Comparison of ENCODE assay signal across 17 cellular contexts in genomic region chr20:50124496-50124895, GRCh38. TPM values are rescaled to one million over a fixed set of nuclear protein-coding genes. Genes with fewer than 3 reads are reported as not detected.
DNase-seq lines count a peak whose midpoint lies in the region; ATAC-seq, FAIRE-seq and TF ChIP-seq lines count a peak whose summit lies in the region.
"Had no signal": no experiment of that assay in that cellular context is flagged by ENCODE, and none has a peak within 500 bp of the region (broad histone marks: within the 10 kb centered on the region; RNA-seq: fewer than 3 reads in every experiment).

No MANE protein-coding gene starts in this region.

- CTCF ChIA-PET in HepG2 (lab: Yijun Ruan, JAX; ENCODE audit: low intra/inter-chr PET ratio, low total read pairs), result no interaction called here

- no peak overlapping the region for H3K27ac ChIP-seq in HepG2 (ENCODE audit: extremely low read length, insufficient read depth, low read length)
- H3K27ac ChIP-seq: C4-2B, GM23248 had no signal

- peaks cover 30% of the 10 kb centered on the region for H3K4me1 ChIP-seq in HepG2 (ENCODE audit: insufficient read depth, low read length)

- peak; percentile 37 for DNase-seq in H7
- no peak for DNase-seq in T-helper 17 cell
- DNase-seq in HepG2 (ENCODE audit: low spot score), result no peak
- DNase-seq in stimulated activated effector memory CD8-positive, alpha-beta T cell treated with anti-CD3 and anti-CD28 coated beads, Interleukin-12 subunit alpha, Interleukin-12 subunit beta, amount 100 ng/mL, for 72 hours (ENCODE audit: low spot score in 2 of 2), result no peak
- no peak for DNase-seq in superior temporal gyrus (ENCODE audit: extremely low spot score)
- DNase-seq in DMS 273 treated with DMSO at 0.1 percent for 48 hours (lab: John Stamatoyannopoulos, UW), result no peak
- no peak for DNase-seq in NK-92 treated with Interleukin-12 subunit alpha and Interleukin-12 subunit beta, amount 100 ng/mL, for 24 hours (lab: John Stamatoyannopoulos, UW)
- DNase-seq: ACHN, AML-193, GM23248, HCEC 1CT, NCI-H1105, NCI-H1694 treated with DMSO at 0.1 percent for 48 hours, NCI-H748 treated with DMSO at 0.1 percent for 48 hours had no signal

- H3K9ac ChIP-seq in HepG2 (ENCODE audit: insufficient read depth, low read depth, low read length), result no peak overlapping the region
- H3K9ac ChIP-seq: GM23248 had no signal

- no peak overlapping the region for H3K4me3 ChIP-seq in H7 (ENCODE audit: insufficient read depth, low read depth, low read length)
- H3K4me3 ChIP-seq in HepG2 (replicated peaks in 1 of 3; ENCODE audit: insufficient read depth in 1 of 3, low read depth in 2 of 3, low read length in 3 of 3), result no peak overlapping the region
- H3K4me3 ChIP-seq: GM23248 had no signal

- no peaks in the 10 kb centered on the region for H3K9me3 ChIP-seq in T-helper 17 cell (ENCODE audit: control insufficient read depth, low read length, poor library complexity, severe bottlenecking)
- H3K9me3 ChIP-seq in HepG2 (ENCODE audit: low read length), result no peaks in the 10 kb centered on the region

- 96% methylated on average over 9 of the region's 9 CpGs for WGBS in HepG2 (ENCODE audit: low lambda C conversion rate)

- no peak for TF ChIP-seq CTCF in HepG2 (CRISPR knock-in tag; IDR thresholded peaks at IDR 0.05)

- H3K4me1 Mint-ChIP-seq in T-helper 17 cell, result peaks cover 5% of the 10 kb centered on the region
- H3K4me1 Mint-ChIP-seq in stimulated activated effector memory CD8-positive, alpha-beta T cell treated with anti-CD3 and anti-CD28 coated beads, Interleukin-12 subunit alpha, Interleukin-12 subunit beta, amount 100 ng/mL, for 72 hours, result peaks cover 13% of the 10 kb centered on the region

- FAIRE-seq in HepG2 (lab: Jason Lieb, UNC), result no peak
- FAIRE-seq: G401.6, GM19239 had no signal

- H3K36me3 Mint-ChIP-seq in T-helper 17 cell (ENCODE audit: low read depth), result peaks cover 15% of the 10 kb centered on the region
- peaks cover 67% of the 10 kb centered on the region for H3K36me3 Mint-ChIP-seq in stimulated activated effector memory CD8-positive, alpha-beta T cell treated with anti-CD3 and anti-CD28 coated beads, Interleukin-12 subunit alpha, Interleukin-12 subunit beta, amount 100 ng/mL, for 72 hours

- H4K20me1 ChIP-seq in HepG2 (ENCODE audit: insufficient read depth, low read length), result no peaks in the 10 kb centered on the region

- H3K36me3 ChIP-seq in H7 (replicated peaks; ENCODE audit: control insufficient read depth, insufficient read depth, low read length) (peaks cover 23% of the 10 kb centered on the region), HepG2 (replicated peaks in 1 of 2; ENCODE audit: control insufficient read depth in 1 of 2, insufficient read depth in 2 of 2, low read length in 2 of 2) (peaks cover 34 to 55% of the 10 kb centered on the region in 2 experiments)

- no peak for TF ChIP-seq POLR2A in HepG2 (IDR thresholded peaks at IDR 0.05; ENCODE audit: insufficient read depth in 1 of 2, low read depth in 2 of 2, low read length in 2 of 2)

- no peak overlapping the region for H3K4me3 Mint-ChIP-seq in T-helper 17 cell
- no peak overlapping the region for H3K4me3 Mint-ChIP-seq in stimulated activated effector memory CD8-positive, alpha-beta T cell treated with anti-CD3 and anti-CD28 coated beads, Interleukin-12 subunit alpha, Interleukin-12 subunit beta, amount 100 ng/mL, for 72 hours

- H3K27me3 ChIP-seq in H7 (ENCODE audit: control insufficient read depth, insufficient read depth, low read length) (no peaks in the 10 kb centered on the region), HepG2 (ENCODE audit: control insufficient read depth in 1 of 2, insufficient read depth in 2 of 2, low read length in 2 of 2) (no peaks in the 10 kb centered on the region)

- TF ChIP-seq EP300 in HepG2 (IDR thresholded peaks at IDR 0.05; ENCODE audit: low read depth in 2 of 2, low read length in 2 of 2), result no peak
- no peak for TF ChIP-seq EP300 in HepG2 (CRISPR knock-in tag; IDR thresholded peaks at IDR 0.05; ENCODE audit: borderline replicate concordance)

- intact Hi-C loops in HepG2 (cut with micrococcal nuclease; ENCODE audit: unreplicated experiment), result loop anchor here (5.0 to 10.0 kb wide), 2 partner anchors 180 to 458 kb away; no protein-coding TSS in a partner anchor

- no peaks in the 10 kb centered on the region for H3K9me3 Mint-ChIP-seq in stimulated activated effector memory CD8-positive, alpha-beta T cell treated with anti-CD3 and anti-CD28 coated beads, Interleukin-12 subunit alpha, Interleukin-12 subunit beta, amount 100 ng/mL, for 72 hours

- POLR2A ChIA-PET in HepG2 (lab: Yijun Ruan, JAX), result interaction anchor here (0.6 to 1.6 kb wide), 2 partner anchors 9 to 10 kb away, joined by 4 to 5 read pairs; no protein-coding TSS in a partner anchor

- no peak overlapping the region for H2AFZ ChIP-seq in HepG2 (ENCODE audit: low read length)
- H2AFZ ChIP-seq: GM23248 had no signal

- in situ Hi-C loops in HepG2 (cut with HindIII; ENCODE audit: extremely low pct_ligation_motif_present, low pct_unique_long_range_greater_than_20kb), result loop anchor here (5.0 kb wide), 1 partner anchor 43 kb away; no protein-coding TSS in a partner anchor

- no peaks in the 10 kb centered on the region for H3K27me3 Mint-ChIP-seq in T-helper 17 cell

- no peak overlapping the region for H3K4me2 ChIP-seq in HepG2 (ENCODE audit: low read depth, low read length)

- H3K79me2 ChIP-seq in HepG2 (ENCODE audit: insufficient read depth, low read length), result no peaks in the 10 kb centered on the region

- BruUV-seq in HepG2 (replicated peaks; lab: Mats Ljungman, UMichigan), result no TSS peak

- ATAC-seq in T-helper 17 cell, result no peak
- no peak for ATAC-seq in HepG2
- no peak for ATAC-seq in stimulated activated effector memory CD8-positive, alpha-beta T cell treated with anti-CD3 and anti-CD28 coated beads, Interleukin-12 subunit alpha, Interleukin-12 subunit beta, amount 100 ng/mL, for 72 hours

- peak overlapping the region; percentile 41 for H3K27ac Mint-ChIP-seq in T-helper 17 cell
- peak overlapping the region; percentile 85 for H3K27ac Mint-ChIP-seq in stimulated activated effector memory CD8-positive, alpha-beta T cell treated with anti-CD3 and anti-CD28 coated beads, Interleukin-12 subunit alpha, Interleukin-12 subunit beta, amount 100 ng/mL, for 72 hours

- no peak for TF ChIP-seq RAD21 in HepG2 (CRISPR knock-in tag; IDR thresholded peaks at IDR 0.05)

RNA-seq across cellular contexts. Expression of gene UBE2V1, which starts 11.5 kb away (rescaled TPM):
- total RNA-seq in H7 (2014; rRNA removed; shearing (Covaris generic)), result 65.1 and 72.9 TPM in 2 replicates
- total RNA-seq in T-helper 17 cell (100 to 1,000 TPM; 124 to 151 TPM), HepG2 (2016; rRNA removed; fragmentation: Illumina TruSeq; extraction: Trizol) (81.3 and 85.1 TPM in 2 replicates)
- total RNA-seq in HepG2 (2016; cell fraction: cytosol; rRNA removed; fragmentation: Illumina TruSeq; extraction: Trizol; ENCODE audit: low read depth), result 39.8 and 41.0 TPM in 2 replicates
- total RNA-seq in HepG2 (2016; cell fraction: insoluble cytoplasmic fraction; rRNA removed; fragmentation: Illumina TruSeq; extraction: Trizol), result 75.7 and 82.4 TPM in 2 replicates
- total RNA-seq in HepG2 (2016; cell fraction: membrane; rRNA removed; fragmentation: Illumina TruSeq; extraction: Trizol), result 77.9 and 85.1 TPM in 2 replicates
- 90.9 and 96.1 TPM in 2 replicates for total RNA-seq in HepG2 (2016; cell fraction: nucleus; rRNA removed; fragmentation: Illumina TruSeq; extraction: Trizol)
- polyA plus RNA-seq in HepG2 (2011; rRNA removed), result 102 and 132 TPM in 2 replicates
- polyA plus RNA-seq in HepG2 (2011; cell fraction: cytosol; rRNA removed), result 86.6 and 115 TPM in 2 replicates
- 112 and 127 TPM in 2 replicates for polyA plus RNA-seq in HepG2 (2011; cell fraction: nucleus; rRNA removed)
- 131 and 175 TPM in 2 replicates for polyA plus RNA-seq in HepG2 (2012)
- polyA plus RNA-seq in HepG2 (2016; cell fraction: cytosol; fragmentation: Illumina TruSeq; extraction: Trizol; ENCODE audit: low read depth), result 88.5 and 88.7 TPM in 2 replicates
- 203 and 260 TPM in 2 replicates for polyA plus RNA-seq in HepG2 (2016; cell fraction: insoluble cytoplasmic fraction; fragmentation: Illumina TruSeq; extraction: Trizol; ENCODE audit: low read depth)
- 179 and 185 TPM in 2 replicates for polyA plus RNA-seq in HepG2 (2016; cell fraction: membrane; fragmentation: Illumina TruSeq; extraction: Trizol; ENCODE audit: low read depth)
- polyA plus RNA-seq in HepG2 (2016; cell fraction: nucleus; fragmentation: Illumina TruSeq; extraction: Trizol; ENCODE audit: insufficient read depth, low read depth), result 152 and 171 TPM in 2 replicates
- 54.3 and 62.1 TPM in 2 replicates for polyA minus RNA-seq in HepG2 (2011; rRNA and poly(A)+ RNA removed; ENCODE audit: low replicate concordance)
- polyA minus RNA-seq in HepG2 (2011; cell fraction: cytosol; rRNA and poly(A)+ RNA removed), result 50.5 and 51.3 TPM in 2 replicates
- polyA minus RNA-seq in HepG2 (2011; cell fraction: nucleus; rRNA and poly(A)+ RNA removed), result 273 and 299 TPM in 2 replicates

RNA-seq across cellular contexts. Expression of gene PEDS1, which starts 29.0 kb away (rescaled TPM):
- 45.3 and 47.7 TPM in 2 replicates for total RNA-seq in H7 (2014; rRNA removed; shearing (Covaris generic))
- total RNA-seq in T-helper 17 cell (10 to 100 TPM; 14.3 to 22.6 TPM), HepG2 (2016; rRNA removed; fragmentation: Illumina TruSeq; extraction: Trizol) (21.4 and 30.5 TPM in 2 replicates)
- total RNA-seq in HepG2 (2016; cell fraction: cytosol; rRNA removed; fragmentation: Illumina TruSeq; extraction: Trizol; ENCODE audit: low read depth), result 17.9 and 19.8 TPM in 2 replicates
- total RNA-seq in HepG2 (2016; cell fraction: insoluble cytoplasmic fraction; rRNA removed; fragmentation: Illumina TruSeq; extraction: Trizol), result 16.4 and 29.4 TPM in 2 replicates
- 40.2 and 46.0 TPM in 2 replicates for total RNA-seq in HepG2 (2016; cell fraction: membrane; rRNA removed; fragmentation: Illumina TruSeq; extraction: Trizol)
- 19.8 and 24.1 TPM in 2 replicates for total RNA-seq in HepG2 (2016; cell fraction: nucleus; rRNA removed; fragmentation: Illumina TruSeq; extraction: Trizol)
- polyA plus RNA-seq in HepG2 (2011; rRNA removed), result 93.9 and 105 TPM in 2 replicates
- polyA plus RNA-seq in HepG2 (2011; cell fraction: cytosol; rRNA removed), result 58.6 and 81.5 TPM in 2 replicates
- polyA plus RNA-seq in HepG2 (2011; cell fraction: nucleus; rRNA removed), result 45.3 and 46.9 TPM in 2 replicates
- polyA plus RNA-seq in HepG2 (2012), result 29.0 and 44.1 TPM in 2 replicates
- polyA plus RNA-seq in HepG2 (2016; cell fraction: cytosol; fragmentation: Illumina TruSeq; extraction: Trizol; ENCODE audit: low read depth), result 31.6 and 35.7 TPM in 2 replicates
- 33.1 and 37.1 TPM in 2 replicates for polyA plus RNA-seq in HepG2 (2016; cell fraction: insoluble cytoplasmic fraction; fragmentation: Illumina TruSeq; extraction: Trizol; ENCODE audit: low read depth)
- 65.7 and 67.3 TPM in 2 replicates for polyA plus RNA-seq in HepG2 (2016; cell fraction: membrane; fragmentation: Illumina TruSeq; extraction: Trizol; ENCODE audit: low read depth)
- 60.4 and 64.9 TPM in 2 replicates for polyA plus RNA-seq in HepG2 (2016; cell fraction: nucleus; fragmentation: Illumina TruSeq; extraction: Trizol; ENCODE audit: insufficient read depth, low read depth)
- polyA minus RNA-seq in HepG2 (2011; rRNA and poly(A)+ RNA removed; ENCODE audit: low replicate concordance), result 171 and 190 TPM in 2 replicates
- 44.9 and 49.0 TPM in 2 replicates for polyA minus RNA-seq in HepG2 (2011; cell fraction: cytosol; rRNA and poly(A)+ RNA removed)
- 12.5 and 14.5 TPM in 2 replicates for polyA minus RNA-seq in HepG2 (2011; cell fraction: nucleus; rRNA and poly(A)+ RNA removed)
